In genomic region chr10:13271552-13272163, GRCh38 we compare ENCODE assay signal across 8 cellular contexts. TPM values are rescaled to one million over a fixed set of nuclear protein-coding genes. Genes with fewer than 3 reads are reported as not detected.
A peak's percentile ranks its signal among the peaks of the same experiment; 100 is the strongest.
DNase-seq lines count a peak whose midpoint lies in the region; ATAC-seq and TF ChIP-seq lines count a peak whose summit lies in the region.

No MANE protein-coding gene starts in this region.

- peak; percentile 67 for TF ChIP-seq CTCF in C4-2B (conservative IDR thresholded peaks at IDR 0.05)
- TF ChIP-seq CTCF in fibroblast of the aortic adventitia (IDR thresholded peaks at IDR 0.05; ENCODE audit: insufficient read depth, low read length) = peak; percentile 34
- peak; percentile 32 for TF ChIP-seq CTCF in parathyroid adenoma (IDR thresholded peaks at IDR 0.05)

- H3K27ac ChIP-seq in C4-2B (no peak overlapping the region), parathyroid adenoma (no peak overlapping the region)

- H3K4me3 ChIP-seq in fibroblast of the aortic adventitia (ENCODE audit: low read depth, low read length) (no peak overlapping the region), parathyroid adenoma (ENCODE audit: low read depth, low read length) (no peak overlapping the region)

- no peak overlapping the region for H3K9ac ChIP-seq in parathyroid adenoma

- H3K4me1 ChIP-seq in parathyroid adenoma = no peaks in the 10 kb centered on the region

- H3K27me3 ChIP-seq in parathyroid adenoma (ENCODE audit: control insufficient read depth, insufficient read depth, low read length) = no peaks in the 10 kb centered on the region

- no peaks in the 10 kb centered on the region for H3K79me2 ChIP-seq in parathyroid adenoma

- ATAC-seq in GM19438 (IDR thresholded peaks at IDR 0.05; ENCODE audit: low read depth, unreplicated experiment) = peak; percentile 84
- no peak for ATAC-seq in HG02678 (IDR thresholded peaks at IDR 0.05; ENCODE audit: unreplicated experiment)

- peak overlapping the region; percentile 69 for H2AFZ ChIP-seq in parathyroid adenoma

- H3K36me3 ChIP-seq in parathyroid adenoma (ENCODE audit: control insufficient read depth, insufficient read depth, low read length) = no peaks in the 10 kb centered on the region

- no peak overlapping the region for H3K4me2 ChIP-seq in parathyroid adenoma (ENCODE audit: low read length)

- no peaks in the 10 kb centered on the region for H3K9me3 ChIP-seq in parathyroid adenoma (ENCODE audit: control insufficient read depth, low read length)

- DNase-seq in NCI-H146 (lab: John Stamatoyannopoulos, UW) (peak; percentile 77), fibroblast of the aortic adventitia (ENCODE audit: low read depth) (no peak), NCI-H2081 treated with DMSO at 0.1 percent for 48 hours (lab: John Stamatoyannopoulos, UW) (no peak)
- peak; percentile 34 for DNase-seq in activated CD8-positive, alpha-beta memory T cell treated with anti-CD3 and anti-CD28 coated beads, Interleukin-2, amount 50 U/mL, for 1 hour (ENCODE audit: extremely low read depth)

RNA-seq across cellular contexts. Expression of gene PHYH, which starts 28.2 kb away (rescaled TPM):
- 25.3 and 26.0 TPM in 2 replicates for total RNA-seq in fibroblast of the aortic adventitia (ENCODE audit: low replicate concordance)

RNA-seq across cellular contexts. Expression of gene UCMA, which starts 37.5 kb away (rescaled TPM):
- not detected in 2 replicates for total RNA-seq in fibroblast of the aortic adventitia (ENCODE audit: low replicate concordance)

Comparison
In these comparisons a context has a peak if more than half of its experiments do, and no peak if none do; other contexts are left out.
1. DNase-seq: peak in NCI-H146 (single experiment) and activated CD8-positive, alpha-beta memory T cell treated with anti-CD3 and anti-CD28 coated beads, Interleukin-2, amount 50 U/mL, for 1 hour (single experiment); none in fibroblast of the aortic adventitia (single experiment) and NCI-H2081 treated with DMSO at 0.1 percent for 48 hours (single experiment).
2. Peak in every context shown above with its lines, with median percentiles within 50 percentile points of each other: CTCF ChIP-seq.